ENCODE assay signal across 26 cellular contexts in the genomic region with DNA sequence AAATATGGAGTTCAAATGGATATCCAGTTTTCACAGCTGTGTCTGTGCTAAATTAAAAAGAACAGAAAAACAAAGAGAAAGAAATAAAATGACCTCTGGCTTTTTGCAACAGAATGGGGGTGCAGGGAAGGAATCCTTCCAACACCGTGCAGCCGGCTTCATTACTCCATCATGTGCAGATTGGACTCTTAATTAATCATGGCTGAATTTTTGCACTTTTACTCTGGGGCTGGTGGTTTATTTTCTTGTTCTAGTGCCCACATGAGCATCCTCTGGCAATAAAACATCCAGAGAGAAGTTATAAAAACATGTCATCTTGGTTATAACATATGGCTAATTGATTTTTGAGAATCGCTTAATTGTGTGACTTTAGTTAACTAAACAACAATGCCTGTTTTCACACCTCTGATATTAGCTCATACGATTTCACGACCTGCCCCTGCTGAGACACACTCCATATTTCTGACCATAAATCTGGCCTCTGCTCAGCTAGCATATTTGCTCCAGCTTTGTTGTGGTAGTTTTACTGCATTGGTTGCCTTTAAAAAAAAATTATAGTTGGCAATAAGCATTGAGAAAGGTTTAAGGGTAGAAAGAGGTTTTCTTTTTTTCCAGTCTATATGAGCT.
A peak's percentile ranks its signal among the peaks of the same experiment; 100 is the strongest.
DNase-seq lines count a peak whose midpoint lies in the region; TF ChIP-seq lines count a peak whose summit lies in the region.
"Had no signal": no experiment of that assay in that cellular context is flagged by ENCODE, and none has a peak within 500 bp of the region (broad histone marks: within the 10 kb centered on the region; RNA-seq: fewer than 3 reads in every experiment).

No MANE protein-coding gene starts in this region.

- H3K9me3 ChIP-seq in esophagus muscularis mucosa (no peaks in the 10 kb centered on the region), sigmoid colon (no peaks in the 10 kb centered on the region), uterus (no peaks in the 10 kb centered on the region)
- H3K9me3 ChIP-seq: Caco-2, SJSA1 had no signal

- TF ChIP-seq CTCF in esophagus muscularis mucosa (IDR thresholded peaks at IDR 0.05) (no peak), sigmoid colon (IDR thresholded peaks at IDR 0.05) (no peak), uterus (IDR thresholded peaks at IDR 0.05) (no peak), GM10248 (IDR thresholded peaks at IDR 0.05; ENCODE audit: control extremely low read depth, extremely low read depth, low read depth, missing control alignments) (no peak)

- CTCF ChIA-PET in HEK293T (lab: Yijun Ruan, JAX) = no interaction called here
- CTCF ChIA-PET in GM10248 (lab: Yijun Ruan, JAX) = interaction anchor here (1.2 to 1.4 kb wide), 2 partner anchors 15 to 21 kb away, joined by 3 read pairs; no protein-coding TSS in a partner anchor

- H3K4me1 ChIP-seq in esophagus muscularis mucosa = peaks cover 18 to 67% (median 64%) of the 10 kb centered on the region in 4 donors
- peaks cover 0 to 68% (median 59%) of the 10 kb centered on the region in 4 donors for H3K4me1 ChIP-seq in sigmoid colon
- H3K4me1 ChIP-seq in uterus = no peaks in the 10 kb centered on the region
- H3K4me1 ChIP-seq: Caco-2, SJSA1 had no signal

- intact Hi-C loops in esophagus muscularis mucosa (cut with DNase I) (no loop called here), sigmoid colon (cut with DNase I) (loop anchor here (10.0 kb wide), 2 partner anchors 248 to 382 kb away; no protein-coding TSS in a partner anchor), uterus (cut with DNase I; ENCODE audit: low total_unique reads) (no loop called here)

- 31% methylated on average over 5 of the region's 5 CpGs for WGBS in esophagus muscularis mucosa
- WGBS in sigmoid colon, 2 donors = 64 to 73% methylated on average over 5 of the region's 5 CpGs

- H3K27me3 ChIP-seq in esophagus muscularis mucosa (no peaks in the 10 kb centered on the region), sigmoid colon (no peaks in the 10 kb centered on the region), uterus (no peaks in the 10 kb centered on the region)
- H3K27me3 ChIP-seq: SJSA1 had no signal

- no peak for DNase-seq in HEK293T (ENCODE audit: extremely low spot score)
- peak; percentile 53 for DNase-seq in esophagus muscularis mucosa (ENCODE audit: extremely low spot score)
- DNase-seq in sigmoid colon = no peak
- DNase-seq in uterus = no peak
- DNase-seq in activated CD4-positive, alpha-beta T cell treated with anti-CD3 and anti-CD28 coated beads for 48 hours = no peak
- no peak for DNase-seq in GM10248 (ENCODE audit: extremely low spot score)
- DNase-seq in NCI-H345 treated with DMSO at 0.1 percent for 48 hours (lab: John Stamatoyannopoulos, UW; ENCODE audit: unreplicated experiment) = no peak
- DNase-seq: Caco-2; CD8-positive, alpha-beta T cell; DMS 273 treated with DMSO at 0.1 percent for 48 hours; DMS79; EL; GDM1; Kasumi-1; NCI-H1092 treated with DMSO at 0.1 percent for 48 hours; NCI-H1436; NCI-H187 treated with DMSO at 0.1 percent for 48 hours; NCI-H2171 treated with DMSO at 0.1 percent for 48 hours; NCI-H345; NCI-H526; NCI-H82; NK-92 treated with Interleukin-12 subunit alpha and Interleukin-12 subunit beta, amount 100 ng/mL, for 24 hours; PC-3 had no signal

- TF ChIP-seq POLR2A in esophagus muscularis mucosa (IDR thresholded peaks at IDR 0.05; ENCODE audit: low read depth) (no peak), sigmoid colon (IDR thresholded peaks at IDR 0.05) (no peak), uterus (IDR thresholded peaks at IDR 0.05) (no peak)

- TF ChIP-seq EP300 in esophagus muscularis mucosa (IDR thresholded peaks at IDR 0.05) = no peak
- TF ChIP-seq EP300 in sigmoid colon (IDR thresholded peaks at IDR 0.05) = no peak

- H3K4me3 ChIP-seq in esophagus muscularis mucosa (no peak overlapping the region), sigmoid colon (no peak overlapping the region), uterus (no peak overlapping the region)
- H3K4me3 ChIP-seq: K562, SJSA1 had no signal

- no peaks in the 10 kb centered on the region for H3K36me3 ChIP-seq in esophagus muscularis mucosa
- H3K36me3 ChIP-seq in sigmoid colon = no peaks in the 10 kb centered on the region
- H3K36me3 ChIP-seq in uterus = no peaks in the 10 kb centered on the region
- H3K36me3 ChIP-seq: SJSA1 had no signal

- POLR2A ChIA-PET in HEK293T (lab: Yijun Ruan, JAX) = no interaction called here
- POLR2A ChIA-PET in GM10248 (lab: Yijun Ruan, JAX) = no interaction called here

- H3K27ac ChIP-seq in esophagus muscularis mucosa (replicated peaks in 1 of 4) (peak overlapping the region in 2 of 4 donors; percentile 37 to 49), sigmoid colon (peak overlapping the region; percentile 53 to 67 (median 62)), uterus (peak overlapping the region; percentile 69 to 72)
- H3K27ac ChIP-seq: C4-2B, SJSA1 had no signal

TF ChIP-seq in HEK293T, 16 proteins besides CTCF, POLR2A, EP300 and RAD21:
- TF ChIP-seq HDGF (IDR thresholded peaks at IDR 0.05; ENCODE audit: borderline replicate concordance) = no peak
- TF ChIP-seq BHLHE40 (IDR thresholded peaks at IDR 0.05; ENCODE audit: borderline replicate concordance) = no peak
- peak; percentile 35; the same call in 1 of the 2 replicates for TF ChIP-seq CTBP1 (IDR thresholded peaks at IDR 0.05; ENCODE audit: borderline replicate concordance)
- TF ChIP-seq LEF1 (IDR thresholded peaks at IDR 0.05; ENCODE audit: borderline replicate concordance) = 0 out of 2 replicates have a peak, but pooled peaks have one; percentile 52
- TF ChIP-seq, protein P1, sequence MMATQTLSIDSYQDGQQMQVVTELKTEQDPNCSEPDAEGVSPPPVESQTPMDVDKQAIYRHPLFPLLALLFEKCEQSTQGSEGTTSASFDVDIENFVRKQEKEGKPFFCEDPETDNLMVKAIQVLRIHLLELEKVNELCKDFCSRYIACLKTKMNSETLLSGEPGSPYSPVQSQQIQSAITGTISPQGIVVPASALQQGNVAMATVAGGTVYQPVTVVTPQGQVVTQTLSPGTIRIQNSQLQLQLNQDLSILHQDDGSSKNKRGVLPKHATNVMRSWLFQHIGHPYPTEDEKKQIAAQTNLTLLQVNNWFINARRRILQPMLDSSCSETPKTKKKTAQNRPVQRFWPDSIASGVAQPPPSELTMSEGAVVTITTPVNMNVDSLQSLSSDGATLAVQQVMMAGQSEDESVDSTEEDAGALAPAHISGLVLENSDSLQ (IDR thresholded peaks at IDR 0.05) = no peak
- TF ChIP-seq NFRKB (IDR thresholded peaks at IDR 0.05) = no peak
- TF ChIP-seq FOXA1 (IDR thresholded peaks at IDR 0.05) = no peak
- TF ChIP-seq ARNT (IDR thresholded peaks at IDR 0.05) = no peak
- peak; percentile 33; the same call in 1 of the 2 replicates for TF ChIP-seq ZNF384 (IDR thresholded peaks at IDR 0.05)
- TF ChIP-seq SP1 (IDR thresholded peaks at IDR 0.05) = no peak
- TF ChIP-seq ELF4 (IDR thresholded peaks at IDR 0.05) = no peak
- TF ChIP-seq SUZ12 (IDR thresholded peaks at IDR 0.05) = no peak
- TF ChIP-seq FOXM1 (IDR thresholded peaks at IDR 0.05; ENCODE audit: borderline replicate concordance) = no peak
- no peak for TF ChIP-seq TARDBP (IDR thresholded peaks at IDR 0.05)
- TF ChIP-seq L3MBTL2 (conservative IDR thresholded peaks at IDR 0.05) = no peak
- TF ChIP-seq FOXK2 (IDR thresholded peaks at IDR 0.05) = no peak
TF ChIP-seq in HEK293T: peak in this region for 3.
